In genomic region chr11:124876818-124877630, GRCh38 we compare ENCODE assay signal across 8 cellular contexts. TPM values are rescaled to one million over a fixed set of nuclear protein-coding genes. Genes with fewer than 3 reads are reported as not detected.
A peak's percentile ranks its signal among the peaks of the same experiment; 100 is the strongest.
DNase-seq lines count a peak whose midpoint lies in the region; ATAC-seq and TF ChIP-seq lines count a peak whose summit lies in the region.

No MANE protein-coding gene starts in this region.

- no peaks in the 10 kb centered on the region for H3F3A ChIP-seq in Loucy (ENCODE audit: low read depth)

- H3K27me3 Mint-ChIP-seq in nephron progenitor cell (ENCODE audit: low read depth, poor library complexity) = peaks cover 57% of the 10 kb centered on the region

- H3K9ac ChIP-seq in Loucy (ENCODE audit: low read depth, low read length, poor library complexity, severe bottlenecking) = peak overlapping the region; percentile 65

- H3K27me3 ChIP-seq in BJ (ENCODE audit: control insufficient read depth, insufficient read depth, low read length) (peaks cover 10% of the 10 kb centered on the region), Loucy (ENCODE audit: insufficient read depth, low read length, poor library complexity, severe bottlenecking) (no peaks in the 10 kb centered on the region)
- H3K27me3 ChIP-seq in effector memory CD4-positive, alpha-beta T cell (replicated peaks; ENCODE audit: control insufficient read depth, insufficient read depth, low read length, poor library complexity, severe bottlenecking) = no peaks in the 10 kb centered on the region

- DNase-seq in BJ (ENCODE audit: low read depth) = no peak
- no peak for DNase-seq in effector memory CD4-positive, alpha-beta T cell
- no peak for DNase-seq in nephron progenitor cell
- no peak for DNase-seq in effector CD4-positive, alpha-beta T cell
- no peak for DNase-seq in RPMI8226
- no peak for DNase-seq in left colon

- POLR2A ChIA-PET in BJ (lab: Charles Lee) = interaction anchor here (0.7 kb wide), 1 partner anchor 22 kb away, joined by 3 read pairs; no protein-coding TSS in a partner anchor

- no peaks in the 10 kb centered on the region for H3K9me3 Mint-ChIP-seq in nephron progenitor cell

- no peak for ATAC-seq in GM18909 (IDR thresholded peaks at IDR 0.05; ENCODE audit: poor library complexity, unreplicated experiment)
- no peak for ATAC-seq in left colon

- no peaks in the 10 kb centered on the region for H3K9me2 ChIP-seq in Loucy (replicated peaks; ENCODE audit: low read depth, low read length)

- no peaks in the 10 kb centered on the region for H3K9me3 ChIP-seq in Loucy (ENCODE audit: insufficient read depth, low read depth, low read length)
- no peaks in the 10 kb centered on the region for H3K9me3 ChIP-seq in effector memory CD4-positive, alpha-beta T cell (ENCODE audit: control insufficient read depth, low read length)

- CTCF ChIA-PET in BJ (lab: Yijun Ruan, JAX) = interaction anchor here (0.6 to 3.0 kb wide), 28 partner anchors 7 to 510 kb away, joined by 3 to 26 read pairs (median 6); partner anchors contain the start of genes CCDC15, HEPACAM, HEPN1 and MSANTD2

- H3K4me3 ChIP-seq in BJ (ENCODE audit: low read depth, low read length) = peak overlapping the region; percentile 68
- H3K4me3 ChIP-seq in Loucy (ENCODE audit: low read length, poor library complexity, severe bottlenecking) = peak overlapping the region; percentile 74
- peak overlapping the region; percentile 89 for H3K4me3 ChIP-seq in effector memory CD4-positive, alpha-beta T cell (ENCODE audit: insufficient read depth, low read depth, low read length, poor library complexity, severe bottlenecking)

- H3K36me3 Mint-ChIP-seq in nephron progenitor cell (ENCODE audit: low read depth) = no peaks in the 10 kb centered on the region

- peaks cover 35% of the 10 kb centered on the region for H3K4me1 Mint-ChIP-seq in nephron progenitor cell

- H3K36me3 ChIP-seq in BJ (ENCODE audit: control insufficient read depth, insufficient read depth, low read length) (no peaks in the 10 kb centered on the region), Loucy (ENCODE audit: insufficient read depth, low read length) (no peaks in the 10 kb centered on the region)
- H3K36me3 ChIP-seq in effector memory CD4-positive, alpha-beta T cell (ENCODE audit: control insufficient read depth, insufficient read depth, low read length) = no peaks in the 10 kb centered on the region

- TF ChIP-seq CTCF in BJ (IDR thresholded peaks at IDR 0.05; ENCODE audit: insufficient read depth, low read depth, low read length) = no peak
- no peak for TF ChIP-seq CTCF in Loucy (conservative IDR thresholded peaks at IDR 0.05; ENCODE audit: low read length)
- TF ChIP-seq CTCF in nephron progenitor cell (IDR thresholded peaks at IDR 0.05) = no peak

- no peaks in the 10 kb centered on the region for H3K79me2 ChIP-seq in Loucy (ENCODE audit: insufficient read depth, low read length)

- no peaks in the 10 kb centered on the region for H4K20me1 ChIP-seq in Loucy (ENCODE audit: insufficient read depth, low read length, poor library complexity, severe bottlenecking)

- intact Hi-C loops in left colon (cut with DNase I, micrococcal nuclease) = no loop called here

- peak overlapping the region; percentile 85 for H3K4me2 ChIP-seq in Loucy (ENCODE audit: low read depth, low read length, poor library complexity, severe bottlenecking)

- peak overlapping the region; percentile 83 for H2AFZ ChIP-seq in Loucy (ENCODE audit: low read length)

- no peak overlapping the region for H3K27ac Mint-ChIP-seq in nephron progenitor cell

- H3K4me1 ChIP-seq in Loucy (ENCODE audit: insufficient read depth, low read length, poor library complexity, severe bottlenecking) = peaks cover 21% of the 10 kb centered on the region
- peaks cover 14% of the 10 kb centered on the region for H3K4me1 ChIP-seq in effector memory CD4-positive, alpha-beta T cell (ENCODE audit: control insufficient read depth, insufficient read depth, low read length, poor library complexity, severe bottlenecking)

- H3K4me3 Mint-ChIP-seq in nephron progenitor cell = peak overlapping the region; percentile 82

- peak overlapping the region; percentile 66 for H3K27ac ChIP-seq in effector memory CD4-positive, alpha-beta T cell (ENCODE audit: insufficient read depth, low read length, poor library complexity, severe bottlenecking)

RNA-seq across cellular contexts. Expression of gene ROBO3, which starts 11.8 kb away (rescaled TPM):
- polyA plus RNA-seq in BJ (2011; rRNA removed) = 17.2 and 27.8 TPM in 2 replicates
- 9.3 and 12.1 TPM in 2 replicates for polyA minus RNA-seq in BJ (2011; rRNA and poly(A)+ RNA removed)
- 10 to 100 TPM in 1 of 2 donors, 1 to 10 TPM in 1; 9.2 to 12.0 TPM for total RNA-seq in left colon

RNA-seq across cellular contexts. Expression of gene ROBO4, which starts 20.6 kb away (rescaled TPM):
- polyA plus RNA-seq in BJ (2011; rRNA removed) = 0.10 and 0.26 TPM in 2 replicates
- polyA minus RNA-seq in BJ (2011; rRNA and poly(A)+ RNA removed) = 0.05 and 0.26 TPM in 2 replicates
- total RNA-seq in left colon = 1 to 10 TPM; 4.3 to 4.8 TPM

RNA-seq across cellular contexts. Expression of gene HEPN1, which starts 42.0 kb away (rescaled TPM):
- polyA plus RNA-seq in BJ (2011; rRNA removed) = not detected in 2 replicates
- polyA minus RNA-seq in BJ (2011; rRNA and poly(A)+ RNA removed) = not detected in 2 replicates
- total RNA-seq in left colon = not detected

RNA-seq across cellular contexts. Expression of gene HEPACAM, which starts 58.8 kb away (rescaled TPM):
- polyA plus RNA-seq in BJ (2011; rRNA removed) = 0.06 TPM in 1 of 2 replicates, not detected in the other
- polyA minus RNA-seq in BJ (2011; rRNA and poly(A)+ RNA removed) = 0.09 TPM in 1 of 2 replicates, not detected in the other
- total RNA-seq in left colon = under 1 TPM in 1 of 2 donors, not detected in 1; 0.14 TPM
